ENCODE assay signal across 8 cellular contexts in the genomic region with DNA sequence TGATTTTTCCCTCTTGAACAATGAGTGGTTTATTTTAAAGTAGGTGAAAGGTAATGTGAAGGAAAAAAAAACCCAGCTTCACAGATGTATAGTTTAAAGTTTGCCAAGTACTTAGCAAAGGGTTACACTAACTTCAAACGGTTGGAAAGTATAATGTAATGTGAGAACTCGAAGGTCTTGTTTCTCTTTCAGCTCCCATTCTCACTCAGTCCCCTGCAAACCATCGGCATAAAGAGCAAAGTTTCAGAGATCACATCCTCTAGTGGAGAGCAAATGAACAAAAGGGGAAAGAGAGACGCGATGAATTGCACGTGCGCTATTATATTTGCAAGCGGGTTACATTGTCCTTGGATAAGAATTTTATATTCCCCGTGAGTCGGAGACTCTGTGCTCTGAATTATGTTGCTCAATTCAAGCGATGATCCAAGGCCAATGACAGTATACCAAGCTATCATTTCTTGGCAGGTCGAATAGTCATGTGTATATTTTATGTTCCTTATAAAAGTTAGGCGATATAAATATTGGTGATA. TPM values are rescaled to one million over a fixed set of nuclear protein-coding genes. Genes with fewer than 3 reads are reported as not detected.
DNase-seq lines count a peak whose midpoint lies in the region; ATAC-seq, FAIRE-seq and TF ChIP-seq lines count a peak whose summit lies in the region.

No MANE protein-coding gene starts in this region.

- H3K36me3 ChIP-seq in SK-N-SH (replicated peaks in 1 of 2; ENCODE audit: control insufficient read depth in 1 of 2, insufficient read depth in 2 of 2, low read length in 1 of 2): no peaks in the 10 kb centered on the region
- H3K36me3 ChIP-seq in small intestine (ENCODE audit: control insufficient read depth in 2 of 2, insufficient read depth in 2 of 2, low read length in 2 of 2): no peaks in the 10 kb centered on the region

- no peak overlapping the region for H3K4me2 ChIP-seq in SK-N-SH

- peaks cover 9 to 19% of the 10 kb centered on the region in 2 experiments for H3K4me1 ChIP-seq in SK-N-SH (ENCODE audit: control insufficient read depth in 1 of 2, insufficient read depth in 2 of 2, low read depth in 1 of 2, low read length in 1 of 2)
- peaks cover 0 to 3% of the 10 kb centered on the region in 2 donors for H3K4me1 ChIP-seq in small intestine (ENCODE audit: control insufficient read depth in 2 of 2, insufficient read depth in 1 of 2, low read depth in 1 of 2, low read length in 1 of 2)

- no peak for TF ChIP-seq CTCF in SK-N-SH (IDR thresholded peaks at IDR 0.05)
- peak; percentile 41 for TF ChIP-seq CTCF in foreskin fibroblast (IDR thresholded peaks at IDR 0.05; ENCODE audit: low read depth, low read length)

- peak; percentile 13; the same call in 1 of the 3 replicates for ATAC-seq in SK-N-SH treated with all-trans-retinoic acid at 6 μM for 48 hours
- peak; percentile 93 for ATAC-seq in HG02642 (IDR thresholded peaks at IDR 0.05; ENCODE audit: poor library complexity, unreplicated experiment)

- H3K4me3 ChIP-seq in SK-N-SH (ENCODE audit: low read depth in 2 of 2, low read length in 1 of 2) (no peak overlapping the region), foreskin fibroblast (ENCODE audit: low read depth in 1 of 2, low read length in 2 of 2) (peak overlapping the region in 1 of 2 donors; percentile 23), small intestine (ENCODE audit: low read depth in 1 of 2, low read length in 2 of 2) (no peak overlapping the region)

- H3K9me3 ChIP-seq in SK-N-SH (no peaks in the 10 kb centered on the region), small intestine (ENCODE audit: control insufficient read depth, low read depth) (no peaks in the 10 kb centered on the region)

- H3K27me3 ChIP-seq in SK-N-SH (ENCODE audit: insufficient read depth) (no peaks in the 10 kb centered on the region), small intestine (ENCODE audit: control insufficient read depth in 2 of 2, insufficient read depth in 2 of 2, low read length in 2 of 2) (no peaks in the 10 kb centered on the region)

- FAIRE-seq in small intestine (lab: Jason Lieb, UNC): no peak

- CTCF ChIA-PET in SK-N-SH (lab: Yijun Ruan, JAX): interaction anchor here (0.7 to 2.6 kb wide), 6 partner anchors 9 to 258 kb away, joined by 3 to 9 read pairs (median 4); no protein-coding TSS in a partner anchor

- 60% methylated on average over 13 of the region's 13 CpGs for WGBS in SK-N-SH (ENCODE audit: low lambda C conversion rate)
- 8 to 22% (median 11%) methylated on average over 13 of the region's 13 CpGs for WGBS in small intestine, 3 donors

- H3K27ac ChIP-seq in SK-N-SH (ENCODE audit: low read depth in 2 of 2, low read length in 1 of 2) (no peak overlapping the region), small intestine (ENCODE audit: low read depth in 1 of 2, low read length in 1 of 2) (no peak overlapping the region)

- H2AFZ ChIP-seq in SK-N-SH (ENCODE audit: low read depth): no peak overlapping the region

- TF ChIP-seq EP300 in SK-N-SH (IDR thresholded peaks at IDR 0.05; ENCODE audit: borderline replicate concordance in 1 of 2, low read depth in 1 of 2, low read length in 1 of 2): no peak

- no peaks in the 10 kb centered on the region for H3K9me2 ChIP-seq in SK-N-SH

- POLR2A ChIA-PET in SK-N-SH (lab: Yijun Ruan, JAX): no interaction called here

- no peak overlapping the region for H3K9ac ChIP-seq in SK-N-SH

- TF ChIP-seq RAD21 in SK-N-SH (IDR thresholded peaks at IDR 0.05; ENCODE audit: low read length): no peak

- H4K20me1 ChIP-seq in SK-N-SH (ENCODE audit: insufficient read depth): no peaks in the 10 kb centered on the region

- DNase-seq in SK-N-SH: no peak
- DNase-seq in NCI-H774 (lab: John Stamatoyannopoulos, UW): peak; percentile 13
- peak; percentile 75 to 79 for DNase-seq in foreskin fibroblast
- peak; percentile 86 for DNase-seq in small intestine
- DNase-seq in midbrain (lab: John Stamatoyannopoulos, UW): no peak
- no peak for DNase-seq in HuH-7.5 (ENCODE audit: low spot score)

- peaks cover 20% of the 10 kb centered on the region for H3F3A ChIP-seq in SK-N-SH (replicated peaks; ENCODE audit: insufficient read depth)

- no peaks in the 10 kb centered on the region for H3K79me2 ChIP-seq in SK-N-SH (ENCODE audit: insufficient read depth)

TF ChIP-seq in SK-N-SH treated with all-trans-retinoic acid at 6 μM for 48 hours, 23 proteins besides CTCF, POLR2A, EP300 and RAD21 (continues in another document):
- TF ChIP-seq TCF4 (CRISPR knock-in tag; IDR thresholded peaks at IDR 0.05; ENCODE audit: borderline replicate concordance): no peak
- TF ChIP-seq, protein P1, sequence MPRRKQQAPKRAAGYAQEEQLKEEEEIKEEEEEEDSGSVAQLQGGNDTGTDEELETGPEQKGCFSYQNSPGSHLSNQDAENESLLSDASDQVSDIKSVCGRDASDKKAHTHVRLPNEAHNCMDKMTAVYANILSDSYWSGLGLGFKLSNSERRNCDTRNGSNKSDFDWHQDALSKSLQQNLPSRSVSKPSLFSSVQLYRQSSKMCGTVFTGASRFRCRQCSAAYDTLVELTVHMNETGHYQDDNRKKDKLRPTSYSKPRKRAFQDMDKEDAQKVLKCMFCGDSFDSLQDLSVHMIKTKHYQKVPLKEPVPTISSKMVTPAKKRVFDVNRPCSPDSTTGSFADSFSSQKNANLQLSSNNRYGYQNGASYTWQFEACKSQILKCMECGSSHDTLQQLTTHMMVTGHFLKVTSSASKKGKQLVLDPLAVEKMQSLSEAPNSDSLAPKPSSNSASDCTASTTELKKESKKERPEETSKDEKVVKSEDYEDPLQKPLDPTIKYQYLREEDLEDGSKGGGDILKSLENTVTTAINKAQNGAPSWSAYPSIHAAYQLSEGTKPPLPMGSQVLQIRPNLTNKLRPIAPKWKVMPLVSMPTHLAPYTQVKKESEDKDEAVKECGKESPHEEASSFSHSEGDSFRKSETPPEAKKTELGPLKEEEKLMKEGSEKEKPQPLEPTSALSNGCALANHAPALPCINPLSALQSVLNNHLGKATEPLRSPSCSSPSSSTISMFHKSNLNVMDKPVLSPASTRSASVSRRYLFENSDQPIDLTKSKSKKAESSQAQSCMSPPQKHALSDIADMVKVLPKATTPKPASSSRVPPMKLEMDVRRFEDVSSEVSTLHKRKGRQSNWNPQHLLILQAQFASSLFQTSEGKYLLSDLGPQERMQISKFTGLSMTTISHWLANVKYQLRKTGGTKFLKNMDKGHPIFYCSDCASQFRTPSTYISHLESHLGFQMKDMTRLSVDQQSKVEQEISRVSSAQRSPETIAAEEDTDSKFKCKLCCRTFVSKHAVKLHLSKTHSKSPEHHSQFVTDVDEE (CRISPR knock-in tag; IDR thresholded peaks at IDR 0.05): no peak

TF ChIP-seq in SK-N-SH, 30 proteins besides CTCF, POLR2A, EP300 and RAD21:
- TF ChIP-seq EZH2phosphoT487 (IDR thresholded peaks at IDR 0.05; ENCODE audit: borderline replicate concordance, low read depth) (no peak), POLR2AphosphoS5 (IDR thresholded peaks at IDR 0.05; ENCODE audit: low read depth, low read length) (no peak), TCF12 (IDR thresholded peaks at IDR 0.05) (no peak), FOXJ3 (CRISPR knock-in tag; IDR thresholded peaks at IDR 0.05) (no peak), YY1 (IDR thresholded peaks at IDR 0.05; ENCODE audit: low read depth) (no peak), RFX5 (IDR thresholded peaks at IDR 0.05; ENCODE audit: low read length) (no peak), TAF1 (IDR thresholded peaks at IDR 0.05; ENCODE audit: borderline replicate concordance, low read depth, low read length) (no peak), FOXM1 (IDR thresholded peaks at IDR 0.05; ENCODE audit: low read depth) (no peak)
- TF ChIP-seq, protein P2, sequence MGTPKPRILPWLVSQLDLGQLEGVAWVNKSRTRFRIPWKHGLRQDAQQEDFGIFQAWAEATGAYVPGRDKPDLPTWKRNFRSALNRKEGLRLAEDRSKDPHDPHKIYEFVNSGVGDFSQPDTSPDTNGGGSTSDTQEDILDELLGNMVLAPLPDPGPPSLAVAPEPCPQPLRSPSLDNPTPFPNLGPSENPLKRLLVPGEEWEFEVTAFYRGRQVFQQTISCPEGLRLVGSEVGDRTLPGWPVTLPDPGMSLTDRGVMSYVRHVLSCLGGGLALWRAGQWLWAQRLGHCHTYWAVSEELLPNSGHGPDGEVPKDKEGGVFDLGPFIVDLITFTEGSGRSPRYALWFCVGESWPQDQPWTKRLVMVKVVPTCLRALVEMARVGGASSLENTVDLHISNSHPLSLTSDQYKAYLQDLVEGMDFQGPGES (IDR thresholded peaks at IDR 0.05; ENCODE audit: low read depth, low read length): no peak
- TF ChIP-seq, protein P3, sequence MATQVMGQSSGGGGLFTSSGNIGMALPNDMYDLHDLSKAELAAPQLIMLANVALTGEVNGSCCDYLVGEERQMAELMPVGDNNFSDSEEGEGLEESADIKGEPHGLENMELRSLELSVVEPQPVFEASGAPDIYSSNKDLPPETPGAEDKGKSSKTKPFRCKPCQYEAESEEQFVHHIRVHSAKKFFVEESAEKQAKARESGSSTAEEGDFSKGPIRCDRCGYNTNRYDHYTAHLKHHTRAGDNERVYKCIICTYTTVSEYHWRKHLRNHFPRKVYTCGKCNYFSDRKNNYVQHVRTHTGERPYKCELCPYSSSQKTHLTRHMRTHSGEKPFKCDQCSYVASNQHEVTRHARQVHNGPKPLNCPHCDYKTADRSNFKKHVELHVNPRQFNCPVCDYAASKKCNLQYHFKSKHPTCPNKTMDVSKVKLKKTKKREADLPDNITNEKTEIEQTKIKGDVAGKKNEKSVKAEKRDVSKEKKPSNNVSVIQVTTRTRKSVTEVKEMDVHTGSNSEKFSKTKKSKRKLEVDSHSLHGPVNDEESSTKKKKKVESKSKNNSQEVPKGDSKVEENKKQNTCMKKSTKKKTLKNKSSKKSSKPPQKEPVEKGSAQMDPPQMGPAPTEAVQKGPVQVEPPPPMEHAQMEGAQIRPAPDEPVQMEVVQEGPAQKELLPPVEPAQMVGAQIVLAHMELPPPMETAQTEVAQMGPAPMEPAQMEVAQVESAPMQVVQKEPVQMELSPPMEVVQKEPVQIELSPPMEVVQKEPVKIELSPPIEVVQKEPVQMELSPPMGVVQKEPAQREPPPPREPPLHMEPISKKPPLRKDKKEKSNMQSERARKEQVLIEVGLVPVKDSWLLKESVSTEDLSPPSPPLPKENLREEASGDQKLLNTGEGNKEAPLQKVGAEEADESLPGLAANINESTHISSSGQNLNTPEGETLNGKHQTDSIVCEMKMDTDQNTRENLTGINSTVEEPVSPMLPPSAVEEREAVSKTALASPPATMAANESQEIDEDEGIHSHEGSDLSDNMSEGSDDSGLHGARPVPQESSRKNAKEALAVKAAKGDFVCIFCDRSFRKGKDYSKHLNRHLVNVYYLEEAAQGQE (IDR thresholded peaks at IDR 0.05; ENCODE audit: low read depth, low read length): no peak

RNA-seq across cellular contexts. Expression of a gene that starts 37.6 kb away (rescaled TPM):
- 0.46 and 0.62 TPM in 2 replicates for polyA plus RNA-seq in SK-N-SH (2012; rRNA removed)
- polyA plus RNA-seq in SK-N-SH (2012; cell fraction: cytosol; rRNA removed): 0.66 and 0.93 TPM in 2 replicates
- polyA plus RNA-seq in SK-N-SH (2012; cell fraction: nucleus; rRNA removed): 0.26 and 0.57 TPM in 2 replicates
- polyA plus RNA-seq in small intestine: 10 to 100 TPM; 25.6 to 49.0 (median 32.4) TPM

Comparison
In these comparisons a context has a peak if more than half of its experiments do, and no peak if none do; other contexts are left out.
1. DNase-seq: peak in NCI-H774 (single experiment), foreskin fibroblast (2 of 2) and small intestine (single experiment); none in SK-N-SH (single experiment), midbrain (single experiment) and HuH-7.5 (single experiment).
2. RNA of a gene that starts 37.6 kb away (polyA plus RNA-seq): 25.6 to 49.0 TPM in small intestine; 0.26 to 0.93 TPM in SK-N-SH; every median in the first group is over 10 times any median in the second.